Comparison of ENCODE assay signal across 1 cellular context in the genomic region with DNA sequence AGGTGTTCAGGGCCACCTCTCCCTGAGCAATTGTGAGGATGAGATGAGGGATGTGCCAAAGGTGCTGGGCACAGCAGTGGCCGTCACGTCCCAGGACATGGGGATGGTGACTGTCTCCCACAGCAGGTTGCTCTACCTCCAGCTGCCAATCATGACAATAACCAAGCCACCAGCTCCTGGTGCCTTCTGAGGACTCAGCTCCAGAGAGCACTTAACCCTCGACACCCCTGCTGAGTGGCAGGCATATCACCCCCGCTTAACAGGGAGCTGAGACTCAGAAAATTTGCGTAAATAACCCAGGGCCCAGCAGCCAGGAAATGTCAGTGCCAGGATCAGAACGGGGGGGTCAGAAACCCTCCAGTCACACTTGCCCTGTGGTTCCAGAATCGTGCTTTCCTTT.
TF ChIP-seq lines count a peak whose summit lies in the region.

No MANE protein-coding gene starts in this region.

TF ChIP-seq in IMR-90, 13 proteins besides CTCF, POLR2A, EP300 and RAD21:
- TF ChIP-seq NFE2L2 (IDR thresholded peaks at IDR 0.05; ENCODE audit: low read depth, low read length) (no peak), MXI1 (IDR thresholded peaks at IDR 0.05; ENCODE audit: borderline replicate concordance, low read depth, low read length) (no peak), CHD1 (IDR thresholded peaks at IDR 0.05; ENCODE audit: low read depth, low read length) (no peak), RFX5 (IDR thresholded peaks at IDR 0.05; ENCODE audit: low read depth, low read length) (no peak), ELK1 (IDR thresholded peaks at IDR 0.05; ENCODE audit: borderline replicate concordance, low read depth, low read length) (no peak), MAZ (IDR thresholded peaks at IDR 0.05; ENCODE audit: borderline replicate concordance, low read depth, low read length) (no peak), MAFK (IDR thresholded peaks at IDR 0.05; ENCODE audit: low read depth, low read length) (no peak), BHLHE40 (IDR thresholded peaks at IDR 0.05; ENCODE audit: low read depth, low read length) (no peak), FOS (IDR thresholded peaks at IDR 0.05; ENCODE audit: low read depth, low read length) (no peak)
- TF ChIP-seq, protein P1, sequence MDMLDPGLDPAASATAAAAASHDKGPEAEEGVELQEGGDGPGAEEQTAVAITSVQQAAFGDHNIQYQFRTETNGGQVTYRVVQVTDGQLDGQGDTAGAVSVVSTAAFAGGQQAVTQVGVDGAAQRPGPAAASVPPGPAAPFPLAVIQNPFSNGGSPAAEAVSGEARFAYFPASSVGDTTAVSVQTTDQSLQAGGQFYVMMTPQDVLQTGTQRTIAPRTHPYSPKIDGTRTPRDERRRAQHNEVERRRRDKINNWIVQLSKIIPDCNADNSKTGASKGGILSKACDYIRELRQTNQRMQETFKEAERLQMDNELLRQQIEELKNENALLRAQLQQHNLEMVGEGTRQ (IDR thresholded peaks at IDR 0.05; ENCODE audit: low read depth, low read length): no peak
TF ChIP-seq in IMR-90: peak in this region for 0.
